23 cellular contexts compared by ENCODE assay signal in the genomic region with DNA sequence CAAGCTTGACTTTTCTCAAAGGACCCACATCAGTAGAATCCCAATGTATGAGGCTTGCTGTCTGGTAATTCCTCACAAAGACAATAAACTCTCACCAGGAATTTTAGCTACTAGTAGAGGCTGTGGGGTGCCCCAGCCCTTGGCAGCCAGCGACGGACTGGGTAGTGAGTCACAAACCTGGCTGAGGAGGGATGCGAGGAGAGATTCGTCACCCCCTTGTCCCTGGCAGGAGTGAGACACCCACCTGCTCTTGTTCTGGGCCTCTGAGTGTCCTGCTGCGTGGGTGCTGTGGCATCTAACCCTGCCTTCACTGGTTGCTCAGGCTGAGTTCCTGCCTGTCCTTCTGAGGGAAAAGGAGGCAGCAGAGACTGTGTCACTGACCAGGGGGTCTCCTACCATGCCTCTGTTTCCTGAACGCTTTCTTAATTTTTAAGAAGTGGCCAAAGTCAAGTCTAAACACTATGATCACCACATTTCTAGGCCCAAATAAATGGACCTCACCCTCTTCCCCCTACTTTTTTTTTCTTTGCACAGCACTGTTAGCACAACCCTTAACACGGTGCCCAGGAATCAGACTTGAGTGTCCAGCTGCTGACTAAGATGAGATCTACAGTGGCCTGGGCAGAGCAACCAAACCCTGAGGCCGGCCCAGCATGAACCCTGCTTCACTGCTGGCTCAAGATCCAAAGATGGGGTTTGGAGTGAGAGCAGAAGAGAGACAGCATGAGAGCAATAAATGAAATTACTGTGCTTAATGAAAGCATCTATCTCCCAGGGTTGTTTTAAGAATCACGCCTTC.
A peak's percentile ranks its signal among the peaks of the same experiment; 100 is the strongest.
DNase-seq lines count a peak whose midpoint lies in the region; ATAC-seq and TF ChIP-seq lines count a peak whose summit lies in the region.
"Had no signal": no experiment of that assay in that cellular context is flagged by ENCODE, and none has a peak within 500 bp of the region (broad histone marks: within the 10 kb centered on the region; RNA-seq: fewer than 3 reads in every experiment).

No MANE protein-coding gene starts in this region.

- peak; percentile 23 for DNase-seq in EL
- DNase-seq in MG63: peak; percentile 96
- DNase-seq in MCF 10A (ENCODE audit: unreplicated experiment): peak; percentile 71
- peak; percentile 62 for DNase-seq in kidney tubule cell (ENCODE audit: low spot score)
- DNase-seq in hepatocyte (ENCODE audit: low spot score): no peak
- no peak for DNase-seq in mucosa of gallbladder (ENCODE audit: low spot score)
- DNase-seq: activated CD4-positive, alpha-beta memory T cell treated with anti-CD3 and anti-CD28 coated beads, Interleukin-2, amount 10 ng/mL, durations not matched to agents 7 days and 5 days; activated CD4-positive, CD25-positive, alpha-beta regulatory T cell; activated gamma-delta T cell; caudate nucleus; dorsolateral prefrontal cortex; mucosa of descending colon; NCI-H1417; NCI-H2107; NCI-H510A; NK-92 treated with Interleukin-12 subunit alpha and Interleukin-12 subunit beta, amount 100 ng/mL, for 24 hours; stimulated activated CD4-positive, alpha-beta T cell treated with anti-CD3 and anti-CD28 coated beads, Interleukin-4, amount 100 ng/mL, for 1 hour; stimulated activated naive CD4-positive, alpha-beta T cell treated with Interleukin-2 at 50 U/mL for 16 hours had no signal

- BruUV-seq in MCF 10A (replicated peaks; lab: Mats Ljungman, UMichigan): no TSS peak

- H3K4me3 ChIP-seq in MG63: no peak overlapping the region
- no peak overlapping the region for H3K4me3 ChIP-seq in hepatocyte
- H3K4me3 ChIP-seq: dorsolateral prefrontal cortex, mucosa of descending colon, thoracic aorta had no signal

- no peak overlapping the region for H3K4me2 ChIP-seq in hepatocyte

- intact Hi-C loops in MCF 10A (cut with micrococcal nuclease): no loop called here

- no peak overlapping the region for H2AFZ ChIP-seq in hepatocyte

- H4K20me1 ChIP-seq in hepatocyte (ENCODE audit: insufficient read depth, poor library complexity, severe bottlenecking): no peaks in the 10 kb centered on the region

- no peak for ATAC-seq in HG03432 (IDR thresholded peaks at IDR 0.05; ENCODE audit: unreplicated experiment)
- ATAC-seq in GM18867 (IDR thresholded peaks at IDR 0.05; ENCODE audit: unreplicated experiment): no peak
- ATAC-seq: mucosa of descending colon had no signal

- H3K27ac ChIP-seq in hepatocyte: no peak overlapping the region
- H3K27ac ChIP-seq: C4-2B, dorsolateral prefrontal cortex, neutrophil, thoracic aorta had no signal

- no peaks in the 10 kb centered on the region for H3K79me2 ChIP-seq in hepatocyte

- no peak overlapping the region for H3K27ac Mint-ChIP-seq in MCF 10A (ENCODE audit: low read depth, unreplicated experiment)
- H3K27ac Mint-ChIP-seq: activated CD4-positive, alpha-beta memory T cell treated with anti-CD3 and anti-CD28 coated beads, Interleukin-2, amount 10 ng/mL, durations not matched to agents 7 days and 5 days had no signal

- no peaks in the 10 kb centered on the region for H3K36me3 Mint-ChIP-seq in MCF 10A (ENCODE audit: insufficient read depth, unreplicated experiment)

- no peak overlapping the region for H3K4me3 Mint-ChIP-seq in MCF 10A (ENCODE audit: unreplicated experiment)
- H3K4me3 Mint-ChIP-seq: activated CD4-positive, alpha-beta memory T cell treated with anti-CD3 and anti-CD28 coated beads, Interleukin-2, amount 10 ng/mL, durations not matched to agents 7 days and 5 days had no signal

- no peaks in the 10 kb centered on the region for H3K4me1 ChIP-seq in hepatocyte (ENCODE audit: insufficient read depth)

- H3K9me3 ChIP-seq in MG63: no peaks in the 10 kb centered on the region
- no peaks in the 10 kb centered on the region for H3K9me3 ChIP-seq in hepatocyte (ENCODE audit: low read depth)
- H3K9me3 ChIP-seq: mucosa of descending colon, neutrophil, thoracic aorta had no signal

- H3K27me3 ChIP-seq in MG63: no peaks in the 10 kb centered on the region
- no peaks in the 10 kb centered on the region for H3K27me3 ChIP-seq in hepatocyte
- H3K27me3 ChIP-seq: dorsolateral prefrontal cortex, neutrophil had no signal

- no peaks in the 10 kb centered on the region for H3K9me3 Mint-ChIP-seq in MCF 10A (ENCODE audit: unreplicated experiment)
- H3K9me3 Mint-ChIP-seq: activated CD4-positive, alpha-beta memory T cell treated with anti-CD3 and anti-CD28 coated beads, Interleukin-2, amount 10 ng/mL, durations not matched to agents 7 days and 5 days had no signal

- TF ChIP-seq CTCF in MCF 10A (IDR thresholded peaks at IDR 0.05; ENCODE audit: unreplicated experiment) (no peak), hepatocyte (IDR thresholded peaks at IDR 0.05; ENCODE audit: poor library complexity) (no peak)

- no peaks in the 10 kb centered on the region for H3K4me1 Mint-ChIP-seq in MCF 10A (ENCODE audit: insufficient read depth, unreplicated experiment)
- H3K4me1 Mint-ChIP-seq: activated CD4-positive, alpha-beta memory T cell treated with anti-CD3 and anti-CD28 coated beads, Interleukin-2, amount 10 ng/mL, durations not matched to agents 7 days and 5 days had no signal

- no peaks in the 10 kb centered on the region for H3K27me3 Mint-ChIP-seq in MCF 10A (ENCODE audit: insufficient read depth, unreplicated experiment)
- H3K27me3 Mint-ChIP-seq: activated CD4-positive, alpha-beta memory T cell treated with anti-CD3 and anti-CD28 coated beads, Interleukin-2, amount 10 ng/mL, durations not matched to agents 7 days and 5 days had no signal

- POLR2A ChIA-PET in MCF 10A (lab: Yijun Ruan, JAX): no interaction called here

- CTCF ChIA-PET in MCF 10A (lab: Yijun Ruan, JAX): interaction anchor here (0.6 kb wide), 1 partner anchor 974 kb away, joined by 4 read pairs; no protein-coding TSS in a partner anchor

- 93% methylated on average over 9 of the region's 9 CpGs for WGBS in hepatocyte (ENCODE audit: low lambda C conversion rate, missing lambda C conversion rate)

- no peaks in the 10 kb centered on the region for H3K36me3 ChIP-seq in MG63
- no peaks in the 10 kb centered on the region for H3K36me3 ChIP-seq in hepatocyte (replicated peaks; ENCODE audit: insufficient read depth, low read depth)
- H3K36me3 ChIP-seq: thoracic aorta had no signal

- no peaks in the 10 kb centered on the region for H3K9me2 ChIP-seq in hepatocyte (replicated peaks; ENCODE audit: insufficient read depth)

Comparison
In these comparisons a context has a peak if more than half of its experiments do, and no peak if none do; other contexts are left out.
1. DNase-seq: peak in EL (single experiment), MG63 (single experiment), MCF 10A (single experiment) and kidney tubule cell (single experiment); none in hepatocyte (single experiment) and mucosa of gallbladder (single experiment).